In genomic region chr19:35043906-35044305, GRCh38 we compare ENCODE assay signal across 17 cellular contexts. TPM values are rescaled to one million over a fixed set of nuclear protein-coding genes. Genes with fewer than 3 reads are reported as not detected.
DNase-seq lines count a peak whose midpoint lies in the region; ATAC-seq and TF ChIP-seq lines count a peak whose summit lies in the region.
"Had no signal": no experiment of that assay in that cellular context is flagged by ENCODE, and none has a peak within 500 bp of the region (broad histone marks: within the 10 kb centered on the region; RNA-seq: fewer than 3 reads in every experiment).

No MANE protein-coding gene starts in this region.

- H3K36me3 Mint-ChIP-seq in natural killer cell (no peaks in the 10 kb centered on the region), T-cell (no peaks in the 10 kb centered on the region)
- H3K36me3 Mint-ChIP-seq: naive thymus-derived CD8-positive, alpha-beta T cell had no signal

- H3K27ac Mint-ChIP-seq in natural killer cell (peak overlapping the region in 1 of 2 donors; percentile 53), T-cell (no peak overlapping the region)

- intact Hi-C loops in dorsolateral prefrontal cortex (cut with DNase I) = loop anchor here (2.0 to 10.0 kb wide), 5 partner anchors 23 to 221 kb away; partner anchors contain the start of genes FXYD1 (in 1 of the 2), LGI4 (in 1 of the 2) and USF2 (in 1 of the 2)
- intact Hi-C loops in natural killer cell (cut with micrococcal nuclease) = loop anchor here (1.0 kb wide), 1 partner anchor 71 kb away; no protein-coding TSS in a partner anchor

- DNase-seq in activated CD8-positive, alpha-beta memory T cell treated with anti-CD3 and anti-CD28 coated beads, Interleukin-2, amount 50 U/mL, for 48 hours = peak; percentile 51
- no peak for DNase-seq in activated CD8-positive, alpha-beta memory T cell treated with anti-CD3 and anti-CD28 coated beads for 24 hours
- DNase-seq in dorsolateral prefrontal cortex (no peak), natural killer cell (no peak), T-cell (no peak)
- no peak for DNase-seq in stimulated activated CD4-positive, alpha-beta T cell treated with anti-CD3 and anti-CD28 coated beads, Interleukin-4, amount 100 ng/mL, for 4 hours
- DNase-seq: NCI-H1417 treated with DMSO at 0.1 percent for 48 hours, NCI-H510A treated with DMSO at 0.1 percent for 48 hours had no signal

- H3K27me3 Mint-ChIP-seq in natural killer cell (ENCODE audit: low read depth in 2 of 2) (peaks cover 15 to 29% of the 10 kb centered on the region in 2 donors), T-cell (peaks cover 0 to 17% of the 10 kb centered on the region in 2 donors)

- H3K27ac ChIP-seq in dorsolateral prefrontal cortex = peak overlapping the region in 54 of 59 donors; percentile 1 to 99 (median 70)
- H3K27ac ChIP-seq in temporal lobe (ENCODE audit: low read depth, low read length) = peak overlapping the region; percentile 39
- H3K27ac ChIP-seq: 22Rv1, RWPE1 had no signal

- CTCF ChIA-PET in T-cell (lab: Charles Lee) = interaction anchor here (0.5 to 1.1 kb wide), 3 partner anchors 9 to 29 kb away, joined by 3 to 6 read pairs (median 5); no protein-coding TSS in a partner anchor

- peak overlapping the region; percentile 19 for H3K4me3 Mint-ChIP-seq in natural killer cell
- peak overlapping the region in 1 of 3 donors; percentile 26 for H3K4me3 Mint-ChIP-seq in T-cell

- no peak overlapping the region for H3K4me3 ChIP-seq in dorsolateral prefrontal cortex
- H3K4me3 ChIP-seq: upper lobe of left lung had no signal

- no peaks in the 10 kb centered on the region for H3K27me3 ChIP-seq in dorsolateral prefrontal cortex
- H3K27me3 ChIP-seq: upper lobe of left lung had no signal

- ATAC-seq in natural killer cell (no peak), T-cell (replicated peaks in 1 of 4) (no peak)
- no peak for ATAC-seq in activated CD4-positive, CD25-positive, alpha-beta regulatory T cell treated with anti-CD3 and anti-CD28 coated beads, Interleukin-2, amount 50 U/mL, for 24 hours
- ATAC-seq: naive thymus-derived CD8-positive, alpha-beta T cell had no signal

- H3K9me3 Mint-ChIP-seq in natural killer cell (no peaks in the 10 kb centered on the region), T-cell (no peaks in the 10 kb centered on the region)
- H3K9me3 Mint-ChIP-seq: naive thymus-derived CD8-positive, alpha-beta T cell had no signal

- POLR2A ChIA-PET in T-cell (lab: Charles Lee) = interaction anchor here in 1 of 2 donors (1.0 kb wide), 1 partner anchor 30 kb away, joined by 3 read pairs; no protein-coding TSS in a partner anchor

- no peak for TF ChIP-seq CTCF in dorsolateral prefrontal cortex (IDR thresholded peaks at IDR 0.05 in 54 of 56, conservative IDR thresholded peaks at IDR 0.05 in 2 of 56; ENCODE audit: low read depth in 1 of 56, partially characterized antibody in 56 of 56)
- no peak for TF ChIP-seq CTCF in natural killer cell (IDR thresholded peaks at IDR 0.05)

- H3K4me1 Mint-ChIP-seq in natural killer cell (peaks cover 15 to 35% of the 10 kb centered on the region in 2 donors), T-cell (peaks cover 23 to 62% (median 45%) of the 10 kb centered on the region in 3 donors)

RNA-seq across cellular contexts. Expression of gene HPN, which starts 2.4 kb away (rescaled TPM):
- total RNA-seq in dorsolateral prefrontal cortex (10 to 100 TPM in 11 of 120 experiments, 1 to 10 TPM in 109; 1.0 to 16.3 (median 6.0) TPM), natural killer cell (not detected), temporal lobe (not detected), T-cell (under 1 TPM in 3 of 5 donors, not detected in 2; 0.41 to 0.51 (median 0.46) TPM)
- total RNA-seq: Daoy, esophagus mucosa, M059J had no signal

RNA-seq across cellular contexts. Expression of gene SCN1B, which starts 13.6 kb away (rescaled TPM):
- total RNA-seq in dorsolateral prefrontal cortex (100 to 1,000 TPM in 117 of 120 experiments, 10 to 100 TPM in 3; 65.9 to 457 (median 199) TPM), natural killer cell (1 to 10 TPM in 2 of 3 donors, under 1 TPM in 1; 0.94 to 1.5 (median 1.1) TPM), temporal lobe (0.49 TPM), T-cell (1 to 10 TPM; 1.1 to 4.3 (median 3.7) TPM)

RNA-seq across cellular contexts. Expression of gene GRAMD1A, which starts 43.8 kb away (rescaled TPM):
- total RNA-seq in dorsolateral prefrontal cortex (10 to 100 TPM; 38.8 to 93.6 (median 54.7) TPM), natural killer cell (10 to 100 TPM; 57.6 to 80.3 (median 66.6) TPM), temporal lobe (36.1 TPM), T-cell (100 to 1,000 TPM; 189 to 318 (median 227) TPM)

Comparison
In these comparisons a context has a peak if more than half of its experiments do, and no peak if none do; other contexts are left out.
1. RNA of gene SCN1B, which starts 13.6 kb away (total RNA-seq): 65.9 to 457 TPM in dorsolateral prefrontal cortex; 1.1 to 4.3 TPM in T-cell, 0.94 to 1.5 TPM in natural killer cell and 0.49 TPM in temporal lobe (single experiment); every median in the first group is over 10 times any median in the second.